Comparison of ENCODE assay signal across 34 cellular contexts in the genomic region with DNA sequence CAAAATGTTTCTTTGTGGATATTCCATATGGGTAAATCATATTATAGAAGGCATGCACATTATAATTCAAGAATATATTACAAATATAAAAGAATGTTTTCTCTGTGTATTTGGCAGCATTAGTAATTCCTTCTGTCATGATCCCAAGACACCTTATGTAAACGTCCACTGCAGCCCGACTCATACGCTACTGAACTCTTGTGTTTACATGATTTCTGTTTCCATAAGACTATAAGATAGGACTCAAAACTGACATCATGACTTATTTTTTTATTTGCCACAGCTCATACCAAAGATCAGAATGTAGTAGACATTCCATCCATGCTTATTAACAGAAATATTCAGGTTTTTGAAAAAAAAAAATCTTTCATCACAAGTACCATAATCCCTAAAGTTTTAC.
A peak's percentile ranks its signal among the peaks of the same experiment; 100 is the strongest.
DNase-seq lines count a peak whose midpoint lies in the region; ATAC-seq, FAIRE-seq and TF ChIP-seq lines count a peak whose summit lies in the region.
"Had no signal": no experiment of that assay in that cellular context is flagged by ENCODE, and none has a peak within 500 bp of the region (broad histone marks: within the 10 kb centered on the region; RNA-seq: fewer than 3 reads in every experiment).

No MANE protein-coding gene starts in this region.

- no peak overlapping the region for H2AFZ ChIP-seq in astrocyte (ENCODE audit: low read depth, low read length)

- no peak overlapping the region for H3K4me2 ChIP-seq in astrocyte (ENCODE audit: low read length)
- H3K4me2 ChIP-seq: SK-N-SH had no signal

- peaks cover 7% of the 10 kb centered on the region for H4K20me1 ChIP-seq in astrocyte (ENCODE audit: insufficient read depth, low read length)

- DNase-seq in HCEC 1CT (peak; percentile 15), astrocyte (ENCODE audit: low read depth) (peak; percentile 41), fibroblast of peridontal ligament (ENCODE audit: extremely low read depth) (peak; percentile 62), stromal cell of bone marrow (ENCODE audit: low read depth) (peak; percentile 35), activated gamma-delta T cell (lab: John Stamatoyannopoulos, UW) (no peak)
- DNase-seq: activated CD4-positive, alpha-beta T cell treated with anti-CD3 and anti-CD28 coated beads for 4 hours; activated naive CD4-positive, alpha-beta T cell; activated T-cell treated with anti-CD3 and anti-CD28 coated beads, Interleukin-2, amount 50 U/mL, for 24 hours; AML-193; amniotic stem cell; CD4-positive, alpha-beta memory T cell; DMS153; foreskin melanocyte; GF-D8; hypothalamus; Kasumi-1; left ventricle myocardium superior; naive thymus-derived CD4-positive, alpha-beta T cell; NCI-H1092; NCI-H187 treated with DMSO at 0.1 percent for 48 hours; NCI-H2227 treated with DMSO at 0.1 percent for 48 hours; pancreas; SK-N-SH; stimulated activated CD4-positive, alpha-beta T cell treated with anti-CD3 and anti-CD28 coated beads, Interleukin-12 subunit alpha, Interleukin-12 subunit beta, amount 100 ng/mL, for 4 hours; stimulated activated CD4-positive, alpha-beta T cell treated with anti-CD3 and anti-CD28 coated beads, Interleukin-4, amount 100 ng/mL, for 4 hours; stimulated activated naive CD8-positive, alpha-beta T cell treated with anti-CD3 and anti-CD28 coated beads, Interleukin-15, Interleukin-2, amounts not matched to agents 100 U/mL and 50 U/mL, for 24 hours; T-helper 17 cell; thyroid gland had no signal

- no peaks in the 10 kb centered on the region for H3K9me3 ChIP-seq in astrocyte (ENCODE audit: insufficient read depth, low read depth, low read length)
- H3K9me3 ChIP-seq: pancreas, right atrium auricular region, SK-N-SH, thyroid gland had no signal

- no peak for ATAC-seq in GM18907 (IDR thresholded peaks at IDR 0.05; ENCODE audit: unreplicated experiment)
- ATAC-seq in GM18861 (IDR thresholded peaks at IDR 0.05; ENCODE audit: unreplicated experiment): no peak
- ATAC-seq: left ventricle myocardium superior; naive thymus-derived CD4-positive, alpha-beta T cell; pancreas; stimulated activated naive CD8-positive, alpha-beta T cell treated with anti-CD3 and anti-CD28 coated beads, Interleukin-15, Interleukin-2, amounts not matched to agents 100 U/mL and 50 U/mL, for 24 hours; T-helper 17 cell had no signal

- H3K27me3 ChIP-seq in astrocyte (ENCODE audit: insufficient read depth, low read length): no peaks in the 10 kb centered on the region
- H3K27me3 ChIP-seq: pancreas, right atrium auricular region, thyroid gland had no signal

- H3K9me3 Mint-ChIP-seq in astrocyte (ENCODE audit: unreplicated experiment): no peaks in the 10 kb centered on the region
- H3K9me3 Mint-ChIP-seq: activated T-cell treated with anti-CD3 and anti-CD28 coated beads, Interleukin-2, amount 50 U/mL, for 24 hours; CD4-positive, alpha-beta memory T cell; mesothelial cell of epicardium; naive thymus-derived CD4-positive, alpha-beta T cell had no signal

- no peaks in the 10 kb centered on the region for H3K36me3 ChIP-seq in astrocyte (ENCODE audit: insufficient read depth, low read length)
- H3K36me3 ChIP-seq: pancreas, right atrium auricular region, thyroid gland had no signal

- no peak overlapping the region for H3K4me3 Mint-ChIP-seq in astrocyte (ENCODE audit: unreplicated experiment)
- H3K4me3 Mint-ChIP-seq: activated T-cell treated with anti-CD3 and anti-CD28 coated beads, Interleukin-2, amount 50 U/mL, for 24 hours; CD4-positive, alpha-beta memory T cell; mesothelial cell of epicardium; naive thymus-derived CD4-positive, alpha-beta T cell; T-helper 17 cell had no signal

- no peak overlapping the region for H3K4me3 ChIP-seq in astrocyte (ENCODE audit: insufficient read depth, low read depth, low read length)
- H3K4me3 ChIP-seq: pancreas, right atrium auricular region, thyroid gland had no signal

- TF ChIP-seq CTCF in astrocyte (IDR thresholded peaks at IDR 0.05; ENCODE audit: insufficient read depth, low read depth, low read length): no peak

- no peak overlapping the region for H3K9ac ChIP-seq in astrocyte (ENCODE audit: low read length)
- H3K9ac ChIP-seq: SK-N-SH had no signal

- FAIRE-seq in astrocyte (lab: Jason Lieb, UNC): no peak
- FAIRE-seq: GM18507, pancreas had no signal

- no peak overlapping the region for H3K27ac ChIP-seq in astrocyte (ENCODE audit: low read depth, low read length)
- H3K27ac ChIP-seq: pancreas, right atrium auricular region, RWPE1, thyroid gland had no signal

- H3K27me3 Mint-ChIP-seq in astrocyte (ENCODE audit: low read depth, unreplicated experiment): no peaks in the 10 kb centered on the region
- H3K27me3 Mint-ChIP-seq: activated T-cell treated with anti-CD3 and anti-CD28 coated beads, Interleukin-2, amount 50 U/mL, for 24 hours; CD4-positive, alpha-beta memory T cell; naive thymus-derived CD4-positive, alpha-beta T cell; T-helper 17 cell had no signal

- peaks cover 4% of the 10 kb centered on the region for H3K36me3 Mint-ChIP-seq in astrocyte (ENCODE audit: low read depth, unreplicated experiment)
- H3K36me3 Mint-ChIP-seq: mesothelial cell of epicardium had no signal

- H3K4me1 ChIP-seq in astrocyte (ENCODE audit: insufficient read depth, low read length): no peaks in the 10 kb centered on the region
- H3K4me1 ChIP-seq: pancreas, right atrium auricular region, thyroid gland had no signal

- H3K4me1 Mint-ChIP-seq in astrocyte (ENCODE audit: low read depth, unreplicated experiment): peaks cover 2% of the 10 kb centered on the region
- H3K4me1 Mint-ChIP-seq: CD4-positive, alpha-beta memory T cell; mesothelial cell of epicardium had no signal

- H3K27ac Mint-ChIP-seq in astrocyte (ENCODE audit: unreplicated experiment): no peak overlapping the region
- H3K27ac Mint-ChIP-seq: activated T-cell treated with anti-CD3 and anti-CD28 coated beads, Interleukin-2, amount 50 U/mL, for 24 hours; CD4-positive, alpha-beta memory T cell; mesothelial cell of epicardium; naive thymus-derived CD4-positive, alpha-beta T cell; T-helper 17 cell had no signal

- no peaks in the 10 kb centered on the region for H3K79me2 ChIP-seq in astrocyte (ENCODE audit: insufficient read depth, low read length)
